ENCODE assay signal across 8 cellular contexts in genomic region chr15:41416742-41417417, GRCh38. TPM values are rescaled to one million over a fixed set of nuclear protein-coding genes. Genes with fewer than 3 reads are reported as not detected.
DNase-seq lines count a peak whose midpoint lies in the region; ATAC-seq and TF ChIP-seq lines count a peak whose summit lies in the region.

RTF1 (plus strand) TSS chr15:41417095; CDS start chr15:41417116, 21 bp downstream.

- intact Hi-C loops in left lung (cut with DNase I), result no loop called here

- DNase-seq in BE2C (peak; percentile 98), GM19240 (ENCODE audit: insufficient read length, low spot score) (peak; percentile 75), NCI-H748 treated with DMSO at 0.1 percent for 48 hours (lab: John Stamatoyannopoulos, UW) (peak; percentile 52), dedifferentiated amniotic fluid mesenchymal stem cell (ENCODE audit: extremely low spot score) (peak; percentile 70), left lung (peak; percentile 95 to 99)
- DNase-seq in activated CD4-positive, alpha-beta T cell treated with anti-CD3 and anti-CD28 coated beads, Interleukin-2, amount 50 U/mL, for 24 hours (ENCODE audit: low read depth in 1 of 2, low spot score in 1 of 2), result peak; percentile 92 to 97
- peak; percentile 94 for DNase-seq in stimulated activated CD4-positive, alpha-beta T cell treated with anti-CD3 and anti-CD28 coated beads, Interleukin-2, amount 100 ng/mL, for 4 hours (ENCODE audit: low read depth)

- H3K9me3 ChIP-seq in BE2C (no peaks in the 10 kb centered on the region), left lung (no peaks in the 10 kb centered on the region)

- H3K27me3 ChIP-seq in BE2C (no peaks in the 10 kb centered on the region), left lung (no peaks in the 10 kb centered on the region)

- peaks cover 5% of the 10 kb centered on the region; the same call in 1 of the 2 replicates for H3K4me1 ChIP-seq in BE2C
- peaks cover 16 to 40% of the 10 kb centered on the region in 2 donors for H3K4me1 ChIP-seq in left lung

- H3K4me3 ChIP-seq in BE2C (ENCODE audit: low read depth, low read length) (peak within 1 kb of the TSS; percentile 93), left lung (peak within 1 kb of the TSS; percentile 96 to 100)

- no peak for TF ChIP-seq CTCF in BE2C (IDR thresholded peaks at IDR 0.05; ENCODE audit: low read depth, low read length)
- no peak for TF ChIP-seq CTCF in left lung (IDR thresholded peaks at IDR 0.05)

- H3K27ac ChIP-seq in left lung, result peak within 1 kb of the TSS; percentile 76 to 83

- H3K36me3 ChIP-seq in BE2C (no peaks in the 10 kb centered on the region), left lung (no peaks in the 10 kb centered on the region)

- ATAC-seq in HG03457 (IDR thresholded peaks at IDR 0.05; ENCODE audit: unreplicated experiment) (peak; percentile 71), left lung (peak; percentile 99)

RNA-seq across cellular contexts. Expression of gene RTF1, which starts in this region (rescaled TPM):
- 20.5 TPM for polyA plus RNA-seq in BE2C (2012; ENCODE audit: insufficient read depth, insufficient read length, low read depth)
- 10 to 100 TPM; 22.3 to 23.9 TPM for total RNA-seq in left lung

Comparison
In these comparisons a context has a peak if more than half of its experiments do, and no peak if none do; other contexts are left out.
1. Peak in every context shown above with its lines: DNase-seq, ATAC-seq, H3K4me3 ChIP-seq and H3K27ac ChIP-seq.